In genomic region chr11:115759622-115760527, GRCh38 we compare ENCODE assay signal across 9 cellular contexts.
A peak's percentile ranks its signal among the peaks of the same experiment; 100 is the strongest.
DNase-seq lines count a peak whose midpoint lies in the region; ATAC-seq and TF ChIP-seq lines count a peak whose summit lies in the region.
"Had no signal": no experiment of that assay in that cellular context is flagged by ENCODE, and none has a peak within 500 bp of the region (broad histone marks: within the 10 kb centered on the region; RNA-seq: fewer than 3 reads in every experiment).

No MANE protein-coding gene starts in this region.

- H3K4me1 Mint-ChIP-seq in nephron progenitor cell = peaks cover 47% of the 10 kb centered on the region

- no peak for DNase-seq in AG04449 (ENCODE audit: low read depth, low spot score)
- peak; percentile 13 for DNase-seq in NCI-H2227 treated with DMSO at 0.1 percent for 48 hours (lab: John Stamatoyannopoulos, UW)
- peak in 1 of 2 donors; percentile 5 for DNase-seq in foreskin fibroblast
- DNase-seq in nephron progenitor cell = peak; percentile 65
- DNase-seq in GM20000 (ENCODE audit: low spot score) = no peak
- DNase-seq in stimulated activated CD4-positive, alpha-beta T cell treated with anti-CD3 and anti-CD28 coated beads, Interleukin-4, amount 100 ng/mL, for 1 hour = no peak
- DNase-seq: DND-41 had no signal

- ATAC-seq in GM18502 (IDR thresholded peaks at IDR 0.05; ENCODE audit: poor library complexity, unreplicated experiment) = no peak
- ATAC-seq in GM18873 (IDR thresholded peaks at IDR 0.05; ENCODE audit: low FRiP score, unreplicated experiment) = no peak

- H3K4me3 ChIP-seq in AG04449 (ENCODE audit: low read depth, low read length) = peak overlapping the region; percentile 52
- peak overlapping the region; percentile 31 to 60 for H3K4me3 ChIP-seq in foreskin fibroblast (ENCODE audit: low read depth in 1 of 2, low read length in 2 of 2)

- peaks cover 14% of the 10 kb centered on the region for H3K36me3 Mint-ChIP-seq in nephron progenitor cell (ENCODE audit: low read depth)

- no peaks in the 10 kb centered on the region for H3K27me3 Mint-ChIP-seq in nephron progenitor cell (ENCODE audit: low read depth, poor library complexity)

- H3K4me3 Mint-ChIP-seq in nephron progenitor cell = peak overlapping the region; percentile 72

- no peaks in the 10 kb centered on the region for H3K9me3 Mint-ChIP-seq in nephron progenitor cell

- H3K27ac Mint-ChIP-seq in nephron progenitor cell = no peak overlapping the region

- TF ChIP-seq CTCF in AG04449 (IDR thresholded peaks at IDR 0.05; ENCODE audit: insufficient read depth, low read length, missing control alignments) = no peak
- TF ChIP-seq CTCF in foreskin fibroblast (IDR thresholded peaks at IDR 0.05; ENCODE audit: low read depth, low read length) = no peak
- TF ChIP-seq CTCF in nephron progenitor cell (IDR thresholded peaks at IDR 0.05) = no peak
- TF ChIP-seq CTCF in GM20000 (IDR thresholded peaks at IDR 0.05; ENCODE audit: extremely low read depth, missing control alignments) = no peak

- CTCF ChIA-PET in AG04449 (lab: Yijun Ruan, JAX) = interaction anchor here (1.3 kb wide), 1 partner anchor 10 kb away, joined by 4 read pairs; no protein-coding TSS in a partner anchor

- POLR2A ChIA-PET in AG04449 (lab: Yijun Ruan, JAX) = no interaction called here

Comparison
In these comparisons a context has a peak if more than half of its experiments do, and no peak if none do; other contexts are left out.
1. DNase-seq: peak in NCI-H2227 treated with DMSO at 0.1 percent for 48 hours (single experiment) and nephron progenitor cell (single experiment); none in AG04449 (single experiment), GM20000 (single experiment) and stimulated activated CD4-positive, alpha-beta T cell treated with anti-CD3 and anti-CD28 coated beads, Interleukin-4, amount 100 ng/mL, for 1 hour (single experiment).